ENCODE assay signal across 2 cellular contexts in genomic region chr1:37636435-37636834, GRCh38.
A peak's percentile ranks its signal among the peaks of the same experiment; 100 is the strongest.
TF ChIP-seq lines count a peak whose summit lies in the region.

No MANE protein-coding gene starts in this region.

TF ChIP-seq in HepG2, 621 proteins besides CTCF, POLR2A, EP300 and RAD21:
- TF ChIP-seq ZNF768 (CRISPR knock-in tag; IDR thresholded peaks at IDR 0.05) = peak; percentile 32; the same call in 1 of the 2 replicates
- TF ChIP-seq ZNF598 (CRISPR knock-in tag; IDR thresholded peaks at IDR 0.05; ENCODE audit: borderline replicate concordance) = no peak
- peak; percentile 28; the same call in 1 of the 2 replicates for TF ChIP-seq CEBPB (IDR thresholded peaks at IDR 0.05; ENCODE audit: borderline replicate concordance, low read depth, low read length)

TF ChIP-seq in IMR-90, 13 proteins besides CTCF, POLR2A, EP300 and RAD21:
- peak; percentile 51; the same call in 1 of the 2 replicates for TF ChIP-seq CEBPB (IDR thresholded peaks at IDR 0.05; ENCODE audit: low read depth, low read length)
- no peak for TF ChIP-seq MXI1 (IDR thresholded peaks at IDR 0.05; ENCODE audit: borderline replicate concordance, low read depth, low read length)
